24 cellular contexts compared by ENCODE assay signal in the genomic region with DNA sequence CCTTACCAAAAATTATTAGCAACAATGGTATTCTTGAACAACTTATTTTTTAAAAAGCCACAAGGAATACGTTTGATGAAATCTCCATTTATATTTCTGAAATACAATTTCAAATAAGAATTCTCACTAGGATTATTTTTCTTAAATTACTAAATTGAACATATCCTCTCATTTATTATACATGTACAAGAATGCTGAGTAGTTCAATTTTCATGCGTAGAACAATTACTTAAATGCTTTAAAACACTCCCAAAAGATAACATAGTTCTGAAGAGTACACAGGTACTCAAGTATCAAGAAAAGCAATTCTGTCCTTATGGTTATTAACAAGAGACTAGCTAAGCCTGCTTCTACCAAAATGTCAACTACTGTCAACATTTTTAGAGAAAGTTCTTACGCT.
"Had no signal": no experiment of that assay in that cellular context is flagged by ENCODE, and none has a peak within 500 bp of the region (broad histone marks: within the 10 kb centered on the region; RNA-seq: fewer than 3 reads in every experiment).

No MANE protein-coding gene starts in this region.

- H3K9ac ChIP-seq: neural progenitor cell, parathyroid adenoma had no signal

- H3K27me3 ChIP-seq: neural progenitor cell, neutrophil, right atrium auricular region, tibial nerve, uterus had no signal

- H2AFZ ChIP-seq: neural progenitor cell, parathyroid adenoma had no signal

- H3K4me1 ChIP-seq: left ventricle myocardium inferior, parathyroid adenoma, right atrium auricular region, tibial nerve, uterus had no signal

- H3K27ac ChIP-seq: left ventricle myocardium inferior, neural progenitor cell, neutrophil, parathyroid adenoma, tibial nerve, uterus had no signal

- DNase-seq: hippocampal formation; left ventricle myocardium inferior; mesendoderm; naive B cell; natural killer cell; nephron progenitor cell; occipital lobe; stimulated activated CD4-positive, alpha-beta T cell treated with anti-CD3 and anti-CD28 coated beads, Interleukin-1b, Interleukin-23, amount 100 ng/mL, for 48 hours; stimulated activated CD4-positive, alpha-beta T cell treated with anti-CD3 and anti-CD28 coated beads, Interleukin-2, amount 100 ng/mL, for 48 hours; stimulated activated CD4-positive, alpha-beta T cell treated with anti-CD3 and anti-CD28 coated beads, Interleukin-4, amount 100 ng/mL, for 4 hours; stimulated activated CD8-positive, alpha-beta memory T cell treated with anti-CD3 and anti-CD28 coated beads, Interleukin-4, amount 100 ng/mL, for 48 hours; stimulated activated naive CD4-positive, alpha-beta T cell treated with Interleukin-2 at 50 U/mL for 16 hours; stimulated activated naive CD8-positive, alpha-beta T cell treated with anti-CD3 and anti-CD28 coated beads, Interleukin-15, amount 100 ng/mL, for 72 hours; substantia nigra; uterus had no signal

- H3K79me2 ChIP-seq: parathyroid adenoma had no signal

- H3K4me3 ChIP-seq: left ventricle myocardium inferior, lung, neural progenitor cell, right atrium auricular region, smooth muscle cell, tibial nerve, uterus had no signal

- H3K9me3 ChIP-seq: neutrophil, right atrium auricular region, uterus had no signal

- ATAC-seq: natural killer cell; sciatic nerve; stimulated activated memory B cell treated with anti-CD40 and anti-IgM and Interleukin-4, amounts not matched to agents 10 μg/mL and 1 μg/mL and 100 μg/mL, for 72 hours; stimulated activated naive CD8-positive, alpha-beta T cell treated with anti-CD3 and anti-CD28 coated beads, Interleukin-15, amount 100 ng/mL, for 72 hours had no signal

- H3K4me2 ChIP-seq: neural progenitor cell had no signal

- H3K36me3 ChIP-seq: left ventricle myocardium inferior, neural progenitor cell, neutrophil, right atrium auricular region, tibial nerve, uterus had no signal
